In the genomic region with DNA sequence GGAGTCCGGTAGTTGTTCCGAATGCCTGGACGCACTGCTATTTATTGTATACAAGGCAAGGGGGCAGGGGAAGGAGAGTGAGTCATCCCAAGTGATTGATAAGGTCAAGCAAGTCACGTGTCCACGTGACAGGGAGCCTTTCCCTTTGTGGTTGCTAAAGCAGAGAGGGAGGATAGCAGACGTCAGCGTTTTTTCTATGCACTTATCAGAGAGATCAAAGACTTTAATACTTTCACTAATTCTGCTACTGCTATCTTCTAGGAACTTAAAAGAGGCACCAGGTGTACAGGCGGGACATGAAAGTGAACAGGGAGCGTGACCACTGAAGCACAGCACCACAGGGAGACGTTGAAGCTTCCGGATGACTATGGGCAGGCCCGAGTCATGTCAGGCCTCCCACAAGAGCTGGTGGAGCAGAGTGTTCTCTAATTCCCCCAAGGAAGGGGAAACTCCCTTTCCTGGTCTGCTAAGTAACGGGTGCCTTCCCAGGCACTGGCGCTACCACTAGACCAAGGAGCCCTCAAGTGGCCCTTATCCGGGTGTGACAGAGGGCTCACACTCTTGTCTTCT, we compare ENCODE assay signal across 1 cellular context.
TF ChIP-seq lines count a peak whose summit lies in the region.
"Not testable (repeated sequence)": the region's sequence is repeated elsewhere in the genome, so short reads cannot be mapped to it uniquely, and the experiment has no call there.

No MANE protein-coding gene starts in this region.

TF ChIP-seq in K562, 482 proteins besides CTCF, POLR2A, EP300 and RAD21 (continued from another document and continues in another):
- TF ChIP-seq, protein P1, sequence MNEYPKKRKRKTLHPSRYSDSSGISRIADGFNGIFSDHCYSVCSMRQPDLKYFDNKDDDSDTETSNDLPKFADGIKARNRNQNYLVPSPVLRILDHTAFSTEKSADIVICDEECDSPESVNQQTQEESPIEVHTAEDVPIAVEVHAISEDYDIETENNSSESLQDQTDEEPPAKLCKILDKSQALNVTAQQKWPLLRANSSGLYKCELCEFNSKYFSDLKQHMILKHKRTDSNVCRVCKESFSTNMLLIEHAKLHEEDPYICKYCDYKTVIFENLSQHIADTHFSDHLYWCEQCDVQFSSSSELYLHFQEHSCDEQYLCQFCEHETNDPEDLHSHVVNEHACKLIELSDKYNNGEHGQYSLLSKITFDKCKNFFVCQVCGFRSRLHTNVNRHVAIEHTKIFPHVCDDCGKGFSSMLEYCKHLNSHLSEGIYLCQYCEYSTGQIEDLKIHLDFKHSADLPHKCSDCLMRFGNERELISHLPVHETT (CRISPR knock-in tag; conservative IDR thresholded peaks at IDR 0.05 in 1 of 2, IDR thresholded peaks at IDR 0.05 in 1 of 2), result peak in 1 of 2 experiments; percentile 45; a peak in 1 of 4 replicates
- TF ChIP-seq MAFF (IDR thresholded peaks at IDR 0.05; ENCODE audit: low read length) (peak; percentile 96), GATA2 (CRISPR knock-in tag; IDR thresholded peaks at IDR 0.05) (0 out of 2 replicates have a peak, but pooled peaks have one; percentile 29), ZEB2 (IDR thresholded peaks at IDR 0.05) (0 out of 2 replicates have a peak, but pooled peaks have one; percentile 29), MYNN (IDR thresholded peaks at IDR 0.05) (peak; percentile 48; the same call in 1 of the 2 replicates), FOXK2 (conservative IDR thresholded peaks at IDR 0.05 in 1 of 2, IDR thresholded peaks at IDR 0.05 in 1 of 2; ENCODE audit: low read depth in 2 of 2) (peak; percentile 77 to 81; a peak in 3 of 4 replicates), FOXA3 (CRISPR knock-in tag; conservative IDR thresholded peaks at IDR 0.05 in 1 of 2, IDR thresholded peaks at IDR 0.05 in 1 of 2) (peak in 1 of 2 experiments; percentile 33; a peak in 1 of 4 replicates), LEF1 (IDR thresholded peaks at IDR 0.05) (peak; percentile 82), ATF1 (tag; IDR thresholded peaks at IDR 0.05) (peak; percentile 58; the same call in 1 of the 2 replicates), TEAD4 (IDR thresholded peaks at IDR 0.05; ENCODE audit: low read length) (0 out of 2 replicates have a peak, but pooled peaks have one; percentile 16), CBFA2T2 (conservative IDR thresholded peaks at IDR 0.05) (peak; percentile 52; the same call in 1 of the 2 replicates), ZNF175 (CRISPR knock-in tag; IDR thresholded peaks at IDR 0.05; ENCODE audit: low read depth) (0 out of 2 replicates have a peak, but pooled peaks have one; percentile 61), ATF7 (IDR thresholded peaks at IDR 0.05) (peak; percentile 66; the same call in 1 of the 2 replicates), ZNF316 (IDR thresholded peaks at IDR 0.05) (peak; percentile 95), ARID1B (IDR thresholded peaks at IDR 0.05) (peak; percentile 68), CREB1 (CRISPR knock-in tag; IDR thresholded peaks at IDR 0.05) (peak; percentile 32; the same call in 1 of the 2 replicates), RCOR1 (IDR thresholded peaks at IDR 0.05; ENCODE audit: borderline replicate concordance in 1 of 2, low read depth in 2 of 2, low read length in 2 of 2) (peak in 1 of 2 experiments; percentile 56; a peak in 1 of 4 replicates), MYC (IDR thresholded peaks at IDR 0.05; ENCODE audit: low read depth, low read length) (0 out of 2 replicates have a peak, but pooled peaks have one; percentile 43), TAF9B (IDR thresholded peaks at IDR 0.05; ENCODE audit: partially characterized antibody) (peak; percentile 71), RAD51 (IDR thresholded peaks at IDR 0.05; ENCODE audit: borderline replicate concordance, low read depth) (peak; percentile 90), BRD9 (IDR thresholded peaks at IDR 0.05; ENCODE audit: low read depth, partially characterized antibody) (peak; percentile 34), ZFX (CRISPR knock-in tag; IDR thresholded peaks at IDR 0.05) (peak; percentile 65), DPF2 (IDR thresholded peaks at IDR 0.05) (peak; percentile 83), JUN (IDR thresholded peaks at IDR 0.05; ENCODE audit: borderline replicate concordance, low read depth, low read length) (peak; percentile 88), POLR2AphosphoS5 (IDR thresholded peaks at IDR 0.05; ENCODE audit: control insufficient read depth, insufficient read depth, low read depth, low read length) (0 out of 2 replicates have a peak, but pooled peaks have one; percentile 22), MAFK (IDR thresholded peaks at IDR 0.05; ENCODE audit: low read length) (peak; percentile 94), ESRRA (IDR thresholded peaks at IDR 0.05; ENCODE audit: borderline replicate concordance, low read depth) (0 out of 2 replicates have a peak, but pooled peaks have one; percentile 67)
- TF ChIP-seq MYNN (CRISPR knock-in tag; IDR thresholded peaks at IDR 0.05); ATF1 (CRISPR knock-in tag; IDR thresholded peaks at IDR 0.05); TEAD4 (CRISPR knock-in tag; IDR thresholded peaks at IDR 0.05; ENCODE audit: borderline replicate concordance); CREB1 (IDR thresholded peaks at IDR 0.05); MYC (CRISPR knock-in tag; IDR thresholded peaks at IDR 0.05; ENCODE audit: borderline replicate concordance, low read depth); JUN (CRISPR knock-in tag; IDR thresholded peaks at IDR 0.05; ENCODE audit: borderline replicate concordance): not testable (repeated sequence)
- TF ChIP-seq, protein P2, sequence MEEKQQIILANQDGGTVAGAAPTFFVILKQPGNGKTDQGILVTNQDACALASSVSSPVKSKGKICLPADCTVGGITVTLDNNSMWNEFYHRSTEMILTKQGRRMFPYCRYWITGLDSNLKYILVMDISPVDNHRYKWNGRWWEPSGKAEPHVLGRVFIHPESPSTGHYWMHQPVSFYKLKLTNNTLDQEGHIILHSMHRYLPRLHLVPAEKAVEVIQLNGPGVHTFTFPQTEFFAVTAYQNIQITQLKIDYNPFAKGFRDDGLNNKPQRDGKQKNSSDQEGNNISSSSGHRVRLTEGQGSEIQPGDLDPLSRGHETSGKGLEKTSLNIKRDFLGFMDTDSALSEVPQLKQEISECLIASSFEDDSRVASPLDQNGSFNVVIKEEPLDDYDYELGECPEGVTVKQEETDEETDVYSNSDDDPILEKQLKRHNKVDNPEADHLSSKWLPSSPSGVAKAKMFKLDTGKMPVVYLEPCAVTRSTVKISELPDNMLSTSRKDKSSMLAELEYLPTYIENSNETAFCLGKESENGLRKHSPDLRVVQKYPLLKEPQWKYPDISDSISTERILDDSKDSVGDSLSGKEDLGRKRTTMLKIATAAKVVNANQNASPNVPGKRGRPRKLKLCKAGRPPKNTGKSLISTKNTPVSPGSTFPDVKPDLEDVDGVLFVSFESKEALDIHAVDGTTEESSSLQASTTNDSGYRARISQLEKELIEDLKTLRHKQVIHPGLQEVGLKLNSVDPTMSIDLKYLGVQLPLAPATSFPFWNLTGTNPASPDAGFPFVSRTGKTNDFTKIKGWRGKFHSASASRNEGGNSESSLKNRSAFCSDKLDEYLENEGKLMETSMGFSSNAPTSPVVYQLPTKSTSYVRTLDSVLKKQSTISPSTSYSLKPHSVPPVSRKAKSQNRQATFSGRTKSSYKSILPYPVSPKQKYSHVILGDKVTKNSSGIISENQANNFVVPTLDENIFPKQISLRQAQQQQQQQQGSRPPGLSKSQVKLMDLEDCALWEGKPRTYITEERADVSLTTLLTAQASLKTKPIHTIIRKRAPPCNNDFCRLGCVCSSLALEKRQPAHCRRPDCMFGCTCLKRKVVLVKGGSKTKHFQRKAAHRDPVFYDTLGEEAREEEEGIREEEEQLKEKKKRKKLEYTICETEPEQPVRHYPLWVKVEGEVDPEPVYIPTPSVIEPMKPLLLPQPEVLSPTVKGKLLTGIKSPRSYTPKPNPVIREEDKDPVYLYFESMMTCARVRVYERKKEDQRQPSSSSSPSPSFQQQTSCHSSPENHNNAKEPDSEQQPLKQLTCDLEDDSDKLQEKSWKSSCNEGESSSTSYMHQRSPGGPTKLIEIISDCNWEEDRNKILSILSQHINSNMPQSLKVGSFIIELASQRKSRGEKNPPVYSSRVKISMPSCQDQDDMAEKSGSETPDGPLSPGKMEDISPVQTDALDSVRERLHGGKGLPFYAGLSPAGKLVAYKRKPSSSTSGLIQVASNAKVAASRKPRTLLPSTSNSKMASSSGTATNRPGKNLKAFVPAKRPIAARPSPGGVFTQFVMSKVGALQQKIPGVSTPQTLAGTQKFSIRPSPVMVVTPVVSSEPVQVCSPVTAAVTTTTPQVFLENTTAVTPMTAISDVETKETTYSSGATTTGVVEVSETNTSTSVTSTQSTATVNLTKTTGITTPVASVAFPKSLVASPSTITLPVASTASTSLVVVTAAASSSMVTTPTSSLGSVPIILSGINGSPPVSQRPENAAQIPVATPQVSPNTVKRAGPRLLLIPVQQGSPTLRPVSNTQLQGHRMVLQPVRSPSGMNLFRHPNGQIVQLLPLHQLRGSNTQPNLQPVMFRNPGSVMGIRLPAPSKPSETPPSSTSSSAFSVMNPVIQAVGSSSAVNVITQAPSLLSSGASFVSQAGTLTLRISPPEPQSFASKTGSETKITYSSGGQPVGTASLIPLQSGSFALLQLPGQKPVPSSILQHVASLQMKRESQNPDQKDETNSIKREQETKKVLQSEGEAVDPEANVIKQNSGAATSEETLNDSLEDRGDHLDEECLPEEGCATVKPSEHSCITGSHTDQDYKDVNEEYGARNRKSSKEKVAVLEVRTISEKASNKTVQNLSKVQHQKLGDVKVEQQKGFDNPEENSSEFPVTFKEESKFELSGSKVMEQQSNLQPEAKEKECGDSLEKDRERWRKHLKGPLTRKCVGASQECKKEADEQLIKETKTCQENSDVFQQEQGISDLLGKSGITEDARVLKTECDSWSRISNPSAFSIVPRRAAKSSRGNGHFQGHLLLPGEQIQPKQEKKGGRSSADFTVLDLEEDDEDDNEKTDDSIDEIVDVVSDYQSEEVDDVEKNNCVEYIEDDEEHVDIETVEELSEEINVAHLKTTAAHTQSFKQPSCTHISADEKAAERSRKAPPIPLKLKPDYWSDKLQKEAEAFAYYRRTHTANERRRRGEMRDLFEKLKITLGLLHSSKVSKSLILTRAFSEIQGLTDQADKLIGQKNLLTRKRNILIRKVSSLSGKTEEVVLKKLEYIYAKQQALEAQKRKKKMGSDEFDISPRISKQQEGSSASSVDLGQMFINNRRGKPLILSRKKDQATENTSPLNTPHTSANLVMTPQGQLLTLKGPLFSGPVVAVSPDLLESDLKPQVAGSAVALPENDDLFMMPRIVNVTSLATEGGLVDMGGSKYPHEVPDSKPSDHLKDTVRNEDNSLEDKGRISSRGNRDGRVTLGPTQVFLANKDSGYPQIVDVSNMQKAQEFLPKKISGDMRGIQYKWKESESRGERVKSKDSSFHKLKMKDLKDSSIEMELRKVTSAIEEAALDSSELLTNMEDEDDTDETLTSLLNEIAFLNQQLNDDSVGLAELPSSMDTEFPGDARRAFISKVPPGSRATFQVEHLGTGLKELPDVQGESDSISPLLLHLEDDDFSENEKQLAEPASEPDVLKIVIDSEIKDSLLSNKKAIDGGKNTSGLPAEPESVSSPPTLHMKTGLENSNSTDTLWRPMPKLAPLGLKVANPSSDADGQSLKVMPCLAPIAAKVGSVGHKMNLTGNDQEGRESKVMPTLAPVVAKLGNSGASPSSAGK (IDR thresholded peaks at IDR 0.05), result peak; percentile 52
- TF ChIP-seq, protein P3, sequence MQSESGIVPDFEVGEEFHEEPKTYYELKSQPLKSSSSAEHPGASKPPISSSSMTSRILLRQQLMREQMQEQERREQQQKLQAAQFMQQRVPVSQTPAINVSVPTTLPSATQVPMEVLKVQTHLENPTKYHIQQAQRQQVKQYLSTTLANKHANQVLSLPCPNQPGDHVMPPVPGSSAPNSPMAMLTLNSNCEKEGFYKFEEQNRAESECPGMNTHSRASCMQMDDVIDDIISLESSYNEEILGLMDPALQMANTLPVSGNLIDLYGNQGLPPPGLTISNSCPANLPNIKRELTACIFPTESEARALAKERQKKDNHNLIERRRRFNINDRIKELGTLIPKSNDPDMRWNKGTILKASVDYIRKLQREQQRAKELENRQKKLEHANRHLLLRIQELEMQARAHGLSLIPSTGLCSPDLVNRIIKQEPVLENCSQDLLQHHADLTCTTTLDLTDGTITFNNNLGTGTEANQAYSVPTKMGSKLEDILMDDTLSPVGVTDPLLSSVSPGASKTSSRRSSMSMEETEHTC (IDR thresholded peaks at IDR 0.05), result 0 out of 2 replicates have a peak, but pooled peaks have one; percentile 38
- TF ChIP-seq, protein P4, sequence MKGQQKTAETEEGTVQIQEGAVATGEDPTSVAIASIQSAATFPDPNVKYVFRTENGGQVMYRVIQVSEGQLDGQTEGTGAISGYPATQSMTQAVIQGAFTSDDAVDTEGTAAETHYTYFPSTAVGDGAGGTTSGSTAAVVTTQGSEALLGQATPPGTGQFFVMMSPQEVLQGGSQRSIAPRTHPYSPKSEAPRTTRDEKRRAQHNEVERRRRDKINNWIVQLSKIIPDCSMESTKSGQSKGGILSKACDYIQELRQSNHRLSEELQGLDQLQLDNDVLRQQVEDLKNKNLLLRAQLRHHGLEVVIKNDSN (CRISPR knock-in tag; IDR thresholded peaks at IDR 0.05), result peak; percentile 92
- TF ChIP-seq, protein P5, sequence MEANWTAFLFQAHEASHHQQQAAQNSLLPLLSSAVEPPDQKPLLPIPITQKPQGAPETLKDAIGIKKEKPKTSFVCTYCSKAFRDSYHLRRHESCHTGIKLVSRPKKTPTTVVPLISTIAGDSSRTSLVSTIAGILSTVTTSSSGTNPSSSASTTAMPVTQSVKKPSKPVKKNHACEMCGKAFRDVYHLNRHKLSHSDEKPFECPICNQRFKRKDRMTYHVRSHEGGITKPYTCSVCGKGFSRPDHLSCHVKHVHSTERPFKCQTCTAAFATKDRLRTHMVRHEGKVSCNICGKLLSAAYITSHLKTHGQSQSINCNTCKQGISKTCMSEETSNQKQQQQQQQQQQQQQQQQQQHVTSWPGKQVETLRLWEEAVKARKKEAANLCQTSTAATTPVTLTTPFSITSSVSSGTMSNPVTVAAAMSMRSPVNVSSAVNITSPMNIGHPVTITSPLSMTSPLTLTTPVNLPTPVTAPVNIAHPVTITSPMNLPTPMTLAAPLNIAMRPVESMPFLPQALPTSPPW (CRISPR knock-in tag; IDR thresholded peaks at IDR 0.05), result peak; percentile 53
- TF ChIP-seq, protein P6, sequence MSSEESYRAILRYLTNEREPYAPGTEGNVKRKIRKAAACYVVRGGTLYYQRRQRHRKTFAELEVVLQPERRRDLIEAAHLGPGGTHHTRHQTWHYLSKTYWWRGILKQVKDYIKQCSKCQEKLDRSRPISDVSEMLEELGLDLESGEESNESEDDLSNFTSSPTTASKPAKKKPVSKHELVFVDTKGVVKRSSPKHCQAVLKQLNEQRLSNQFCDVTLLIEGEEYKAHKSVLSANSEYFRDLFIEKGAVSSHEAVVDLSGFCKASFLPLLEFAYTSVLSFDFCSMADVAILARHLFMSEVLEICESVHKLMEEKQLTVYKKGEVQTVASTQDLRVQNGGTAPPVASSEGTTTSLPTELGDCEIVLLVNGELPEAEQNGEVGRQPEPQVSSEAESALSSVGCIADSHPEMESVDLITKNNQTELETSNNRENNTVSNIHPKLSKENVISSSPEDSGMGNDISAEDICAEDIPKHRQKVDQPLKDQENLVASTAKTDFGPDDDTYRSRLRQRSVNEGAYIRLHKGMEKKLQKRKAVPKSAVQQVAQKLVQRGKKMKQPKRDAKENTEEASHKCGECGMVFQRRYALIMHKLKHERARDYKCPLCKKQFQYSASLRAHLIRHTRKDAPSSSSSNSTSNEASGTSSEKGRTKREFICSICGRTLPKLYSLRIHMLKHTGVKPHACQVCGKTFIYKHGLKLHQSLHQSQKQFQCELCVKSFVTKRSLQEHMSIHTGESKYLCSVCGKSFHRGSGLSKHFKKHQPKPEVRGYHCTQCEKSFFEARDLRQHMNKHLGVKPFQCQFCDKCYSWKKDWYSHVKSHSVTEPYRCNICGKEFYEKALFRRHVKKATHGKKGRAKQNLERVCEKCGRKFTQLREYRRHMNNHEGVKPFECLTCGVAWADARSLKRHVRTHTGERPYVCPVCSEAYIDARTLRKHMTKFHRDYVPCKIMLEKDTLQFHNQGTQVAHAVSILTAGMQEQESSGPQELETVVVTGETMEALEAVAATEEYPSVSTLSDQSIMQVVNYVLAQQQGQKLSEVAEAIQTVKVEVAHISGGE (CRISPR knock-in tag; IDR thresholded peaks at IDR 0.05), result peak in 1 of 3 experiments; percentile 81; a peak in 2 of 6 replicates
